ENCODE assay signal across 10 cellular contexts in genomic region chr17:68184816-68185436, GRCh38.
DNase-seq lines count a peak whose midpoint lies in the region; ATAC-seq and TF ChIP-seq lines count a peak whose summit lies in the region.
"Had no signal": no experiment of that assay in that cellular context is flagged by ENCODE, and none has a peak within 500 bp of the region (broad histone marks: within the 10 kb centered on the region; RNA-seq: fewer than 3 reads in every experiment).

No MANE protein-coding gene starts in this region.

- CTCF ChIA-PET in CD4-positive, alpha-beta memory T cell (lab: Charles Lee; ENCODE audit: partially characterized antibody) = interaction anchor here (1.3 to 11.0 kb wide), 3 partner anchors 12 to 78 kb away, joined by 3 to 270 read pairs (median 62); no protein-coding TSS in a partner anchor

- intact Hi-C loops in CD4-positive, alpha-beta memory T cell (cut with micrococcal nuclease) = loop anchor here (2.0 to 10.0 kb wide), 4 partner anchors 64 to 327 kb away; partner anchors contain the start of genes AMZ2, ARSG, PRKAR1A and SLC16A6

- ATAC-seq in GM21423 (IDR thresholded peaks at IDR 0.05; ENCODE audit: unreplicated experiment) = peak; percentile 48
- ATAC-seq in HG03571 (IDR thresholded peaks at IDR 0.05; ENCODE audit: unreplicated experiment) = peak; percentile 44
- ATAC-seq: Panc1 had no signal

- H3K27me3 Mint-ChIP-seq in CD4-positive, alpha-beta memory T cell = no peaks in the 10 kb centered on the region

- peaks cover 46 to 89% (median 65%) of the 10 kb centered on the region in 4 donors for H3K4me1 Mint-ChIP-seq in CD4-positive, alpha-beta memory T cell

- POLR2A ChIA-PET in CD4-positive, alpha-beta memory T cell (lab: Charles Lee; ENCODE audit: partially characterized antibody) = interaction anchor here (1.1 to 9.8 kb wide), 12 partner anchors 8 to 273 kb away, joined by 3 to 330 read pairs (median 20); partner anchors contain the start of genes AMZ2, ARSG, SLC16A6 and WIPI1

- no peaks in the 10 kb centered on the region for H3K27me3 ChIP-seq in CD4-positive, alpha-beta memory T cell (ENCODE audit: insufficient read depth, low read length)

- TF ChIP-seq POLR2A in erythroblast (IDR thresholded peaks at IDR 0.05; ENCODE audit: low read length) = no peak

- peak overlapping the region; percentile 90 to 96 (median 95) for H3K27ac Mint-ChIP-seq in CD4-positive, alpha-beta memory T cell

- peak; percentile 69 to 84 (median 75) for DNase-seq in CD4-positive, alpha-beta memory T cell
- peak; percentile 47 for DNase-seq in activated gamma-delta T cell treated with anti-CD3 and anti-CD28 coated beads, Interleukin-2, amount 50 U/mL, for 16 hours (ENCODE audit: low read depth)
- no peak for DNase-seq in SW 1271 (lab: John Stamatoyannopoulos, UW)
- no peak for DNase-seq in ecto neural progenitor cell (ENCODE audit: low spot score)
- DNase-seq in NCI-H82 (lab: John Stamatoyannopoulos, UW) = no peak
- no peak for DNase-seq in erythroblast (lab: John Stamatoyannopoulos, UW)

- peaks cover 0 to 5% (median 0%) of the 10 kb centered on the region in 8 donors for H3K9me3 Mint-ChIP-seq in CD4-positive, alpha-beta memory T cell

- H3K36me3 ChIP-seq in CD4-positive, alpha-beta memory T cell (ENCODE audit: insufficient read depth, low read length) = no peaks in the 10 kb centered on the region

- H3K4me3 ChIP-seq in CD4-positive, alpha-beta memory T cell (ENCODE audit: low read length in 2 of 2) = peak overlapping the region; percentile 1 to 54
- H3K4me3 ChIP-seq: skin epidermis had no signal

- H3K4me1 ChIP-seq in CD4-positive, alpha-beta memory T cell (ENCODE audit: insufficient read depth, low read length) = peaks cover 73% of the 10 kb centered on the region

- peaks cover 0 to 13% of the 10 kb centered on the region in 2 donors for H3K36me3 Mint-ChIP-seq in CD4-positive, alpha-beta memory T cell

- H3K27ac ChIP-seq in CD4-positive, alpha-beta memory T cell (ENCODE audit: low read depth, low read length) = peak overlapping the region; percentile 80

- H3K4me3 Mint-ChIP-seq in CD4-positive, alpha-beta memory T cell = peak overlapping the region; percentile 78 to 100 (median 94)

- H3K9me3 ChIP-seq in CD4-positive, alpha-beta memory T cell (ENCODE audit: control insufficient read depth in 1 of 2, low read length in 2 of 2) = no peaks in the 10 kb centered on the region

Comparison
In these comparisons a context has a peak if more than half of its experiments do, and no peak if none do; other contexts are left out.
1. DNase-seq: peak in CD4-positive, alpha-beta memory T cell (5 of 5) and activated gamma-delta T cell treated with anti-CD3 and anti-CD28 coated beads, Interleukin-2, amount 50 U/mL, for 16 hours (single experiment); none in SW 1271 (0 of 2), ecto neural progenitor cell (single experiment), NCI-H82 (single experiment) and erythroblast (0 of 2).